In the genomic region with DNA sequence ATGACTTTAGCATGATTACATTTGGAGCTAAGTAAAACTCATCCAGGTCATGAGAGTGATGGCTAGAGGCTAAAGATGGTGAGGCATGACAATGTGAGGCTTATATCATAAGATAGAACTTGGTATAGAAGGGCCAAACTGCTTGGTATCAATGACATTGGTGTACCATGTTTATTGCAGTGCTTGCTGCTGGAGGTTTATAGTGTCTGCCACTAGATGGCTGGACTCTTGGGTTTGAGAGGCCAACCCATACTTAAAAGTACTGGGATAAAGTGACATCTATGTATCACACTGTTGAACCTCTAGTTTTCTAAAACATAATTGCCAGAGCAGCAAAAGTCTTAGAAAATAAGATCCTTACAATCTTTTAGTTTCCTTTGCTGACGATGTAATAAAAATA, we compare ENCODE assay signal across 1 cellular context.
TF ChIP-seq lines count a peak whose summit lies in the region.

No MANE protein-coding gene starts in this region.

TF ChIP-seq in HCT116, 20 proteins besides CTCF, POLR2A, EP300 and RAD21 (continued from another document):
- TF ChIP-seq, protein P1, sequence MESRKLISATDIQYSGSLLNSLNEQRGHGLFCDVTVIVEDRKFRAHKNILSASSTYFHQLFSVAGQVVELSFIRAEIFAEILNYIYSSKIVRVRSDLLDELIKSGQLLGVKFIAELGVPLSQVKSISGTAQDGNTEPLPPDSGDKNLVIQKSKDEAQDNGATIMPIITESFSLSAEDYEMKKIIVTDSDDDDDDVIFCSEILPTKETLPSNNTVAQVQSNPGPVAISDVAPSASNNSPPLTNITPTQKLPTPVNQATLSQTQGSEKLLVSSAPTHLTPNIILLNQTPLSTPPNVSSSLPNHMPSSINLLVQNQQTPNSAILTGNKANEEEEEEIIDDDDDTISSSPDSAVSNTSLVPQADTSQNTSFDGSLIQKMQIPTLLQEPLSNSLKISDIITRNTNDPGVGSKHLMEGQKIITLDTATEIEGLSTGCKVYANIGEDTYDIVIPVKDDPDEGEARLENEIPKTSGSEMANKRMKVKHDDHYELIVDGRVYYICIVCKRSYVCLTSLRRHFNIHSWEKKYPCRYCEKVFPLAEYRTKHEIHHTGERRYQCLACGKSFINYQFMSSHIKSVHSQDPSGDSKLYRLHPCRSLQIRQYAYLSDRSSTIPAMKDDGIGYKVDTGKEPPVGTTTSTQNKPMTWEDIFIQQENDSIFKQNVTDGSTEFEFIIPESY (IDR thresholded peaks at IDR 0.05; ENCODE audit: extremely low read depth, insufficient replicate concordance, low read length) = no peak
- no peak for TF ChIP-seq SRF (IDR thresholded peaks at IDR 0.05; ENCODE audit: low read depth)
- TF ChIP-seq, protein P2, sequence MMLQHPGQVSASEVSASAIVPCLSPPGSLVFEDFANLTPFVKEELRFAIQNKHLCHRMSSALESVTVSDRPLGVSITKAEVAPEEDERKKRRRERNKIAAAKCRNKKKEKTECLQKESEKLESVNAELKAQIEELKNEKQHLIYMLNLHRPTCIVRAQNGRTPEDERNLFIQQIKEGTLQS (IDR thresholded peaks at IDR 0.05) = no peak
- TF ChIP-seq, protein P3, sequence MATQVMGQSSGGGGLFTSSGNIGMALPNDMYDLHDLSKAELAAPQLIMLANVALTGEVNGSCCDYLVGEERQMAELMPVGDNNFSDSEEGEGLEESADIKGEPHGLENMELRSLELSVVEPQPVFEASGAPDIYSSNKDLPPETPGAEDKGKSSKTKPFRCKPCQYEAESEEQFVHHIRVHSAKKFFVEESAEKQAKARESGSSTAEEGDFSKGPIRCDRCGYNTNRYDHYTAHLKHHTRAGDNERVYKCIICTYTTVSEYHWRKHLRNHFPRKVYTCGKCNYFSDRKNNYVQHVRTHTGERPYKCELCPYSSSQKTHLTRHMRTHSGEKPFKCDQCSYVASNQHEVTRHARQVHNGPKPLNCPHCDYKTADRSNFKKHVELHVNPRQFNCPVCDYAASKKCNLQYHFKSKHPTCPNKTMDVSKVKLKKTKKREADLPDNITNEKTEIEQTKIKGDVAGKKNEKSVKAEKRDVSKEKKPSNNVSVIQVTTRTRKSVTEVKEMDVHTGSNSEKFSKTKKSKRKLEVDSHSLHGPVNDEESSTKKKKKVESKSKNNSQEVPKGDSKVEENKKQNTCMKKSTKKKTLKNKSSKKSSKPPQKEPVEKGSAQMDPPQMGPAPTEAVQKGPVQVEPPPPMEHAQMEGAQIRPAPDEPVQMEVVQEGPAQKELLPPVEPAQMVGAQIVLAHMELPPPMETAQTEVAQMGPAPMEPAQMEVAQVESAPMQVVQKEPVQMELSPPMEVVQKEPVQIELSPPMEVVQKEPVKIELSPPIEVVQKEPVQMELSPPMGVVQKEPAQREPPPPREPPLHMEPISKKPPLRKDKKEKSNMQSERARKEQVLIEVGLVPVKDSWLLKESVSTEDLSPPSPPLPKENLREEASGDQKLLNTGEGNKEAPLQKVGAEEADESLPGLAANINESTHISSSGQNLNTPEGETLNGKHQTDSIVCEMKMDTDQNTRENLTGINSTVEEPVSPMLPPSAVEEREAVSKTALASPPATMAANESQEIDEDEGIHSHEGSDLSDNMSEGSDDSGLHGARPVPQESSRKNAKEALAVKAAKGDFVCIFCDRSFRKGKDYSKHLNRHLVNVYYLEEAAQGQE (IDR thresholded peaks at IDR 0.05; ENCODE audit: low read depth) = no peak
- no peak for TF ChIP-seq CEBPB (IDR thresholded peaks at IDR 0.05; ENCODE audit: low read depth)
- TF ChIP-seq TCF7L2 (IDR thresholded peaks at IDR 0.05; ENCODE audit: borderline replicate concordance, extremely low read depth, insufficient read depth, insufficient read length) = no peak
